Comparison of ENCODE assay signal across 21 cellular contexts in genomic region chr9:89912605-89912953, GRCh38.
"Had no signal": no experiment of that assay in that cellular context is flagged by ENCODE, and none has a peak within 500 bp of the region (broad histone marks: within the 10 kb centered on the region; RNA-seq: fewer than 3 reads in every experiment).

No MANE protein-coding gene starts in this region.

- H3K4me1 ChIP-seq: parathyroid adenoma, psoas muscle, stomach, tibial artery, uterus had no signal

- ATAC-seq: heart right ventricle; naive thymus-derived CD8-positive, alpha-beta T cell; psoas muscle; sciatic nerve; stimulated activated naive B cell treated with anti-CD40 and anti-IgM and Interleukin-4, amounts not matched to agents 10 μg/mL and 1 μg/mL and 100 μg/mL, for 72 hours had no signal

- H3K36me3 ChIP-seq: heart right ventricle, lower lobe of right lung, stomach, tibial artery, uterus had no signal

- H3K9me3 ChIP-seq: heart right ventricle, lower lobe of right lung, psoas muscle, stomach, testis, tibial artery, uterus had no signal

- H3K27ac ChIP-seq: heart right ventricle, hepatocyte, lower lobe of right lung, parathyroid adenoma, psoas muscle, skin epidermis, stomach, testis, tibial artery, uterus had no signal

- H3K27me3 ChIP-seq: heart right ventricle, hepatocyte, stomach, testis, tibial artery, uterus had no signal

- H3K4me3 ChIP-seq: heart right ventricle, hepatocyte, lower lobe of right lung, psoas muscle, skin epidermis, stomach, testis, tibial artery, uterus had no signal

- DNase-seq: heart right ventricle; lower lobe of right lung; mammary epithelial cell; naive thymus-derived CD8-positive, alpha-beta T cell; nucleus accumbens; psoas muscle; stimulated activated CD4-positive, alpha-beta T cell treated with anti-CD3 and anti-CD28 coated beads, Interleukin-12 subunit alpha, Interleukin-12 subunit beta, amount 100 ng/mL, for 4 hours; stimulated activated CD4-positive, alpha-beta T cell treated with anti-CD3 and anti-CD28 coated beads, Interleukin-15, amount 100 ng/mL, for 24 hours; stimulated activated CD4-positive, alpha-beta T cell treated with anti-CD3 and anti-CD28 coated beads, Interleukin-2, amount 100 ng/mL, for 24 hours; stimulated activated CD4-positive, alpha-beta T cell treated with anti-CD3 and anti-CD28 coated beads, Interleukin-4, amount 100 ng/mL, for 1 hour; stimulated activated naive B cell treated with anti-CD40 and anti-IgM and Interleukin-4, amounts not matched to agents 10 μg/mL and 1 μg/mL and 100 μg/mL, for 72 hours; stimulated activated naive CD8-positive, alpha-beta T cell treated with anti-CD3 and anti-CD28 coated beads, Interleukin-15, Interleukin-2, amounts not matched to agents 100 U/mL and 50 U/mL, for 24 hours; stomach; testis; tibial artery; trophoblast cell; uterus had no signal
